In genomic region chr2:110820128-110820527, GRCh38 we compare ENCODE assay signal across 16 cellular contexts.
A peak's percentile ranks its signal among the peaks of the same experiment; 100 is the strongest.
DNase-seq lines count a peak whose midpoint lies in the region; ATAC-seq, FAIRE-seq and TF ChIP-seq lines count a peak whose summit lies in the region.
"Had no signal": no experiment of that assay in that cellular context is flagged by ENCODE, and none has a peak within 500 bp of the region (broad histone marks: within the 10 kb centered on the region; RNA-seq: fewer than 3 reads in every experiment).

No MANE protein-coding gene starts in this region.

- no peak overlapping the region for H4K12ac ChIP-seq in trophoblast cell (ENCODE audit: low read depth, low read length)

- no peak overlapping the region for H3K4me2 ChIP-seq in trophoblast cell (ENCODE audit: low read length)

- H3K79me2 ChIP-seq in trophoblast cell (ENCODE audit: control insufficient read depth, insufficient read depth, low read length, poor library complexity) = no peaks in the 10 kb centered on the region

- H3K9me3 Mint-ChIP-seq in stimulated activated memory B cell treated with anti-CD40 and anti-IgM and Interleukin-4, amounts not matched to agents 10 μg/mL and 1 μg/mL and 100 μg/mL, for 72 hours = peaks cover 6% of the 10 kb centered on the region

- H3K4me1 Mint-ChIP-seq in stimulated activated memory B cell treated with anti-CD40 and anti-IgM and Interleukin-4, amounts not matched to agents 10 μg/mL and 1 μg/mL and 100 μg/mL, for 72 hours = peaks cover 26% of the 10 kb centered on the region
- H3K4me1 Mint-ChIP-seq: nephron had no signal

- DNase-seq in GM19239 (ENCODE audit: insufficient read length, low spot score) (no peak), KBM-7 (peak; percentile 42), SKM-1 treated with dmso at 0.1 percent for 144 hours (lab: John Stamatoyannopoulos, UW; ENCODE audit: unreplicated experiment) (peak; percentile 67), trophoblast cell (no peak), colonic mucosa (no peak), AG08395 (ENCODE audit: low spot score) (no peak)
- DNase-seq: activated CD8-positive, alpha-beta memory T cell treated with anti-CD3 and anti-CD28 coated beads, Interleukin-2, amount 10 ng/mL, durations not matched to agents 7 days and 5 days; activated gamma-delta T cell; aorta; DMS153; NCI-H1694 treated with DMSO at 0.1 percent for 48 hours; NCI-H510A; SW 1271 had no signal

- no peaks in the 10 kb centered on the region for H3K79me1 ChIP-seq in trophoblast cell (ENCODE audit: low read length)

- H2BK5ac ChIP-seq in trophoblast cell (ENCODE audit: low read depth, low read length, poor library complexity) = no peak overlapping the region

- intact Hi-C loops in colonic mucosa (cut with DNase I) = no loop called here

- H3K27ac ChIP-seq in trophoblast cell (ENCODE audit: low read depth, low read length) (no peak overlapping the region), colonic mucosa (no peak overlapping the region)

- no peak overlapping the region for H4K8ac ChIP-seq in trophoblast cell (ENCODE audit: low read depth, low read length)

- H3K23ac ChIP-seq in trophoblast cell (ENCODE audit: low read length) = no peak overlapping the region

- H3K36me3 Mint-ChIP-seq in stimulated activated memory B cell treated with anti-CD40 and anti-IgM and Interleukin-4, amounts not matched to agents 10 μg/mL and 1 μg/mL and 100 μg/mL, for 72 hours = peaks cover 2% of the 10 kb centered on the region

- H2BK12ac ChIP-seq in trophoblast cell (ENCODE audit: low read length) = no peak overlapping the region

- H3K4me1 ChIP-seq in trophoblast cell (ENCODE audit: control insufficient read depth in 1 of 2, insufficient read depth in 2 of 2, low read length in 2 of 2) = no peaks in the 10 kb centered on the region
- H3K4me1 ChIP-seq in colonic mucosa = no peaks in the 10 kb centered on the region

- TF ChIP-seq CTCF in colonic mucosa (IDR thresholded peaks at IDR 0.05) = no peak

- H3K14ac ChIP-seq in trophoblast cell (ENCODE audit: low read length) = no peak overlapping the region

- peak; percentile 26 for FAIRE-seq in GM19239 (lab: Jason Lieb, UNC)
- FAIRE-seq: frontal cortex had no signal

- H3K4ac ChIP-seq in trophoblast cell (ENCODE audit: low read depth, low read length) = no peak overlapping the region

- H3K9ac ChIP-seq in trophoblast cell (ENCODE audit: low read length) = no peak overlapping the region
- no peak overlapping the region for H3K9ac ChIP-seq in colonic mucosa (ENCODE audit: low read depth in 2 of 2, low read length in 2 of 2)

- H3K18ac ChIP-seq in trophoblast cell (ENCODE audit: low read length) = no peak overlapping the region

- H3K27me3 ChIP-seq in trophoblast cell (ENCODE audit: insufficient read depth, low read length) = no peaks in the 10 kb centered on the region
- no peaks in the 10 kb centered on the region for H3K27me3 ChIP-seq in colonic mucosa

- H3K27me3 Mint-ChIP-seq in stimulated activated memory B cell treated with anti-CD40 and anti-IgM and Interleukin-4, amounts not matched to agents 10 μg/mL and 1 μg/mL and 100 μg/mL, for 72 hours = peaks cover 11% of the 10 kb centered on the region

- H3K4me3 ChIP-seq in trophoblast cell (ENCODE audit: low read depth, low read length) (no peak overlapping the region), colonic mucosa (no peak overlapping the region)

- H3K36me3 ChIP-seq in trophoblast cell (ENCODE audit: control insufficient read depth in 1 of 2, insufficient read depth in 2 of 2, low read length in 2 of 2) = no peaks in the 10 kb centered on the region
- no peaks in the 10 kb centered on the region for H3K36me3 ChIP-seq in colonic mucosa

- H2BK120ac ChIP-seq in trophoblast cell (ENCODE audit: insufficient read depth, low read length, poor library complexity) = no peak overlapping the region

- in situ Hi-C loops in KBM-7 (cut with MboI; ENCODE audit: low pct_unique_long_range_greater_than_20kb, low sequenced_read_pairs) = no loop called here

- H3K4me3 Mint-ChIP-seq in stimulated activated memory B cell treated with anti-CD40 and anti-IgM and Interleukin-4, amounts not matched to agents 10 μg/mL and 1 μg/mL and 100 μg/mL, for 72 hours = peak overlapping the region; percentile 17
- H3K4me3 Mint-ChIP-seq: activated CD8-positive, alpha-beta memory T cell treated with anti-CD3 and anti-CD28 coated beads, Interleukin-2, amount 10 ng/mL, durations not matched to agents 7 days and 5 days; nephron had no signal

- peak; percentile 75 for ATAC-seq in stimulated activated memory B cell treated with anti-CD40 and anti-IgM and Interleukin-4, amounts not matched to agents 10 μg/mL and 1 μg/mL and 100 μg/mL, for 72 hours
- ATAC-seq: activated CD8-positive, alpha-beta memory T cell treated with anti-CD3 and anti-CD28 coated beads, Interleukin-2, amount 10 ng/mL, durations not matched to agents 7 days and 5 days had no signal

- H3K27ac Mint-ChIP-seq in stimulated activated memory B cell treated with anti-CD40 and anti-IgM and Interleukin-4, amounts not matched to agents 10 μg/mL and 1 μg/mL and 100 μg/mL, for 72 hours = peak overlapping the region; percentile 7
- H3K27ac Mint-ChIP-seq: activated CD8-positive, alpha-beta memory T cell treated with anti-CD3 and anti-CD28 coated beads, Interleukin-2, amount 10 ng/mL, durations not matched to agents 7 days and 5 days; nephron had no signal

- H4K91ac ChIP-seq in trophoblast cell (ENCODE audit: low read depth, low read length) = no peak overlapping the region

- no CpG with 5 or more reads among the region's 2 CpGs for WGBS in trophoblast cell (ENCODE audit: extremely low coverage, insufficient coverage, insufficient read length)

- no peak overlapping the region for H2AK5ac ChIP-seq in trophoblast cell (ENCODE audit: low read length)

- H2AFZ ChIP-seq in trophoblast cell (ENCODE audit: insufficient read depth, low read length, poor library complexity) = no peak overlapping the region

- H3K9me3 ChIP-seq in trophoblast cell (ENCODE audit: insufficient read depth, low read depth, low read length) = no peaks in the 10 kb centered on the region
- no peaks in the 10 kb centered on the region for H3K9me3 ChIP-seq in colonic mucosa

Comparison
In these comparisons a context has a peak if more than half of its experiments do, and no peak if none do; other contexts are left out.
1. DNase-seq: peak in KBM-7 (single experiment) and SKM-1 treated with dmso at 0.1 percent for 144 hours (single experiment); none in GM19239 (single experiment), trophoblast cell (0 of 2), colonic mucosa (single experiment) and AG08395 (single experiment).